13 cellular contexts compared by ENCODE assay signal in the genomic region with DNA sequence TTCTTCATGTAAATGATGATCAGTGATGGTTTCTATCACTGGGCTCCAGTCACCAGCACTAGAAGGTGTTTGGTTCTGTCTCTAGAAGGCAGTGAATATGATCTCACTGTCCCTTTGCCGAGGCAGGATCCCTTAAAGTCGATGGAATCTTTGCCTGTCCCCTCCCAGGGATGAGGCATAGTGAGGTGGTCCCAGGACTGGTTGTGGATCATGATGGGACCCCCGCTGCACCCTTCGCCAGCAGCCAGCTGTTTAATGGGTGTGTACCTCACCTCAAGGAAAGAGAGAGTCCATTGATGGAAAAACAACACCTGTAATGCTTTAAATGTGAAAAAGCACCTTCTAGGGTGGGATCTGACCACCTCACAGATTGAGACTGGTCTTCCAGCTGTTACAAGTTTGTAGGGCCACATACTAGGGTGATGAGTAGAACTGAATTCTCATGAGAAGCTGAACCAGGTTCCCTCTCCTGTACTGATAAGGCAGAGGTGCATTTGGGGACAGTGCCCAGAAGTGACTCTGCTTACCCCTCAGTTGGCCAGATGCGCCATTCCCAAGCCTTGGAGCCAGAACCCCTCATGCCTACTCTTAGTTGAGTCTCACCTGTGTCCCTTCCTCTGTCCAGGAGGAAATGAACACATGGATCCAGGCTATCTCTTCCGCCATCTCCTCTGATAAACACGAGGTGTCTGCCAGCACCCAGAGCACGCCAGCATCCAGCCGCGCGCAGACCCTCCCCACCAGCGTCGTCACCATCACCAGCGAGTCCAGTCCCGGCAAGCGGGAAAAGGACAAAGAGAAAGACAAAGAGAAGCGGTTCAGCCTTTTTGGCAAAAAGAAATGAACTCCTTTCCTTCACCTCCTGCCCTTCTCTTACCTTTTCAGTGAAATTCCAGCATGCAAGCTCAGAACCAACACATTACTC. TPM values are rescaled to one million over a fixed set of nuclear protein-coding genes. Genes with fewer than 3 reads are reported as not detected.
DNase-seq lines count a peak whose midpoint lies in the region; ATAC-seq and TF ChIP-seq lines count a peak whose summit lies in the region.
"Had no signal": no experiment of that assay in that cellular context is flagged by ENCODE, and none has a peak within 500 bp of the region (broad histone marks: within the 10 kb centered on the region; RNA-seq: fewer than 3 reads in every experiment).

No MANE protein-coding gene starts in this region.

- TF ChIP-seq CTCF in Caco-2 (IDR thresholded peaks at IDR 0.05; ENCODE audit: insufficient read depth in 1 of 2, low read depth in 1 of 2, low read length in 1 of 2, severe bottlenecking in 1 of 2, unreplicated experiment in 1 of 2), result no peak
- TF ChIP-seq CTCF in lower lobe of right lung (IDR thresholded peaks at IDR 0.05), result no peak

- peaks cover 52% of the 10 kb centered on the region for H3K4me1 ChIP-seq in Caco-2
- peaks cover 70% of the 10 kb centered on the region for H3K4me1 ChIP-seq in lower lobe of right lung

- CTCF ChIA-PET in Caco-2 (lab: Charles Lee), result interaction anchor here (0.6 kb wide), 1 partner anchor 496 kb away, joined by 5 read pairs; no protein-coding TSS in a partner anchor

- H3K27ac ChIP-seq in adipose tissue (ENCODE audit: low read depth, low read length) (peak overlapping the region; percentile 8), lower lobe of right lung (peak overlapping the region; percentile 75)

- peaks cover 99% of the 10 kb centered on the region for H3K36me3 Mint-ChIP-seq in Caco-2 (ENCODE audit: insufficient read depth, unreplicated experiment)
- H3K36me3 Mint-ChIP-seq in stimulated activated naive B cell treated with anti-CD40 and anti-IgM and Interleukin-4, amounts not matched to agents 10 μg/mL and 1 μg/mL and 100 μg/mL, for 72 hours, result peaks cover 32 to 62% of the 10 kb centered on the region in 2 donors

- intact Hi-C loops in Caco-2 (cut with micrococcal nuclease; ENCODE audit: unreplicated experiment), result loop anchor here (5.0 to 10.0 kb wide), 2 partner anchors 169 to 507 kb away; no protein-coding TSS in a partner anchor
- intact Hi-C loops in lower lobe of right lung (cut with DNase I), result no loop called here

- DNase-seq in Caco-2 (no peak), lower lobe of right lung (no peak), COLO829 (ENCODE audit: low spot score) (no peak), epidermal melanocyte (ENCODE audit: insufficient read length, low spot score) (no peak), HuH-7.5 (ENCODE audit: low spot score) (no peak)
- no peak for DNase-seq in stimulated activated naive B cell treated with anti-CD40 and anti-IgM and Interleukin-4, amounts not matched to agents 10 μg/mL and 1 μg/mL and 100 μg/mL, for 72 hours
- DNase-seq: amniotic stem cell; COR-L47; effector CD4-positive, alpha-beta T cell; left lung; NCI-H1417; stimulated activated CD4-positive, alpha-beta T cell treated with anti-CD3 and anti-CD28 coated beads, Interleukin-2, amount 100 ng/mL, for 24 hours had no signal

- H3K9me3 ChIP-seq in Caco-2 (no peaks in the 10 kb centered on the region), lower lobe of right lung (no peaks in the 10 kb centered on the region)
- H3K9me3 ChIP-seq: left lung had no signal

- WGBS in adipose tissue, 3 donors, result 71 to 92% (median 90%) methylated on average over 17 of the region's 17 CpGs

- H3K27me3 ChIP-seq in Caco-2 (replicated peaks; ENCODE audit: control insufficient read depth, insufficient read depth, low read length) (no peaks in the 10 kb centered on the region), lower lobe of right lung (ENCODE audit: low read depth) (no peaks in the 10 kb centered on the region)
- H3K27me3 ChIP-seq: left lung had no signal

- H3K4me1 Mint-ChIP-seq in Caco-2 (ENCODE audit: low read depth, unreplicated experiment), result peaks cover 50% of the 10 kb centered on the region
- peaks cover 8 to 24% of the 10 kb centered on the region in 2 donors for H3K4me1 Mint-ChIP-seq in stimulated activated naive B cell treated with anti-CD40 and anti-IgM and Interleukin-4, amounts not matched to agents 10 μg/mL and 1 μg/mL and 100 μg/mL, for 72 hours

- H3K27me3 Mint-ChIP-seq in Caco-2 (ENCODE audit: insufficient read depth, unreplicated experiment), result no peaks in the 10 kb centered on the region
- no peaks in the 10 kb centered on the region for H3K27me3 Mint-ChIP-seq in stimulated activated naive B cell treated with anti-CD40 and anti-IgM and Interleukin-4, amounts not matched to agents 10 μg/mL and 1 μg/mL and 100 μg/mL, for 72 hours

- H3K4me3 Mint-ChIP-seq in Caco-2 (ENCODE audit: unreplicated experiment), result no peak overlapping the region
- no peak overlapping the region for H3K4me3 Mint-ChIP-seq in stimulated activated naive B cell treated with anti-CD40 and anti-IgM and Interleukin-4, amounts not matched to agents 10 μg/mL and 1 μg/mL and 100 μg/mL, for 72 hours

- no TSS peak for BruUV-seq in Caco-2 (replicated peaks; lab: Mats Ljungman, UMichigan)

- ATAC-seq in lower lobe of right lung, result no peak
- ATAC-seq in stimulated activated naive B cell treated with anti-CD40 and anti-IgM and Interleukin-4, amounts not matched to agents 10 μg/mL and 1 μg/mL and 100 μg/mL, for 72 hours (replicated peaks), result no peak
- ATAC-seq: left lung had no signal

- POLR2A ChIA-PET in Caco-2 (lab: Charles Lee), result no interaction called here

- H3K27ac Mint-ChIP-seq in Caco-2 (ENCODE audit: unreplicated experiment), result peak overlapping the region; percentile 76
- H3K27ac Mint-ChIP-seq in stimulated activated naive B cell treated with anti-CD40 and anti-IgM and Interleukin-4, amounts not matched to agents 10 μg/mL and 1 μg/mL and 100 μg/mL, for 72 hours, result peak overlapping the region; percentile 52

- H3K36me3 ChIP-seq in Caco-2 (ENCODE audit: control insufficient read depth, insufficient read depth, low read length) (peaks cover 17% of the 10 kb centered on the region), lower lobe of right lung (peaks cover 72% of the 10 kb centered on the region)

- H3K4me3 ChIP-seq in Caco-2 (ENCODE audit: low read depth, low read length) (no peak overlapping the region), lower lobe of right lung (no peak overlapping the region)
- H3K4me3 ChIP-seq: left lung had no signal

- H3K9me3 Mint-ChIP-seq in Caco-2 (ENCODE audit: unreplicated experiment), result no peaks in the 10 kb centered on the region
- no peaks in the 10 kb centered on the region for H3K9me3 Mint-ChIP-seq in stimulated activated naive B cell treated with anti-CD40 and anti-IgM and Interleukin-4, amounts not matched to agents 10 μg/mL and 1 μg/mL and 100 μg/mL, for 72 hours

RNA-seq across cellular contexts. Expression of a gene that starts 55.5 kb away (rescaled TPM):
- 5.2 and 9.7 TPM in 2 replicates for total RNA-seq in Caco-2 (2022)
- under 1 TPM; 0.22 to 0.85 (median 0.74) TPM for polyA plus RNA-seq in adipose tissue
- 2.5 TPM for total RNA-seq in lower lobe of right lung
